In genomic region chr15:89171136-89172072, GRCh38 we compare ENCODE assay signal across 9 cellular contexts. TPM values are rescaled to one million over a fixed set of nuclear protein-coding genes. Genes with fewer than 3 reads are reported as not detected.
DNase-seq lines count a peak whose midpoint lies in the region; ATAC-seq and TF ChIP-seq lines count a peak whose summit lies in the region.
"Had no signal": no experiment of that assay in that cellular context is flagged by ENCODE, and none has a peak within 500 bp of the region (broad histone marks: within the 10 kb centered on the region; RNA-seq: fewer than 3 reads in every experiment).

No MANE protein-coding gene starts in this region.

- no peaks in the 10 kb centered on the region for H3K9me3 Mint-ChIP-seq in chondrocyte (ENCODE audit: low read depth)

- peaks cover 3% of the 10 kb centered on the region for H3K36me3 Mint-ChIP-seq in chondrocyte (ENCODE audit: low read depth)

- H3K4me1 Mint-ChIP-seq in chondrocyte (ENCODE audit: low read depth): peaks cover 26% of the 10 kb centered on the region

- H3K4me1 ChIP-seq in lung (ENCODE audit: control insufficient read depth in 2 of 2, insufficient read depth in 2 of 2, low read length in 2 of 2): peaks cover 3 to 25% of the 10 kb centered on the region in 2 donors

- H3K4me3 ChIP-seq in lung: no peak overlapping the region
- H3K4me3 ChIP-seq: BLaER1 had no signal

- H3K27ac Mint-ChIP-seq in chondrocyte (ENCODE audit: unreplicated experiment): no peak overlapping the region

- peak; percentile 0 for DNase-seq in NCI-H1105 treated with DMSO at 0.1 percent for 48 hours (lab: John Stamatoyannopoulos, UW)
- DNase-seq in NCI-H1105 (lab: John Stamatoyannopoulos, UW): no peak
- peak; percentile 92 for DNase-seq in HT-29 (ENCODE audit: low spot score)
- no peak for DNase-seq in chondrocyte (ENCODE audit: low spot score)
- DNase-seq in lung (ENCODE audit: low spot score): peak; percentile 64
- DNase-seq in GM19240 (ENCODE audit: insufficient read length, low spot score): no peak

- no peaks in the 10 kb centered on the region for H3K27me3 Mint-ChIP-seq in chondrocyte (ENCODE audit: low read depth)

- no peak overlapping the region for H3K4me3 Mint-ChIP-seq in chondrocyte (ENCODE audit: unreplicated experiment)

- TF ChIP-seq CTCF in chondrocyte (IDR thresholded peaks at IDR 0.05) (peak; percentile 82), lung (IDR thresholded peaks at IDR 0.05; ENCODE audit: control extremely low read depth, extremely low read depth) (peak; percentile 23)

- H3K27me3 ChIP-seq in lung (ENCODE audit: control insufficient read depth, insufficient read depth): no peaks in the 10 kb centered on the region
- H3K27me3 ChIP-seq: BLaER1 had no signal

- H3K27ac ChIP-seq in lung (ENCODE audit: low read depth in 1 of 2, low read length in 1 of 2): no peak overlapping the region
- H3K27ac ChIP-seq: BLaER1 had no signal

- 58 to 62% methylated on average over 12 of the region's 12 CpGs for WGBS in lung, 2 donors

- peaks cover 7 to 14% of the 10 kb centered on the region in 2 donors for H3K36me3 ChIP-seq in lung (ENCODE audit: control insufficient read depth in 2 of 2, insufficient read depth in 2 of 2, low read length in 2 of 2)

- peak; percentile 76 for ATAC-seq in SK-N-SH treated with all-trans-retinoic acid at 6 μM for 48 hours
- peak; percentile 49 for ATAC-seq in lung (ENCODE audit: insufficient read depth, low FRiP score)
- no peak for ATAC-seq in GM21717 (IDR thresholded peaks at IDR 0.05; ENCODE audit: unreplicated experiment)

- H3K9me3 ChIP-seq in lung (ENCODE audit: control insufficient read depth in 2 of 2, insufficient read depth in 1 of 2, low read length in 1 of 2): no peaks in the 10 kb centered on the region
- H3K9me3 ChIP-seq: BLaER1 had no signal

TF ChIP-seq in SK-N-SH treated with all-trans-retinoic acid at 6 μM for 48 hours, 23 proteins besides CTCF, POLR2A, EP300 and RAD21:
- TF ChIP-seq CSDC2 (CRISPR knock-in tag; IDR thresholded peaks at IDR 0.05) (no peak), PPARA (CRISPR knock-in tag; IDR thresholded peaks at IDR 0.05; ENCODE audit: borderline replicate concordance) (no peak), ESRRG (CRISPR knock-in tag; IDR thresholded peaks at IDR 0.05) (no peak), ARNTL (CRISPR knock-in tag; IDR thresholded peaks at IDR 0.05; ENCODE audit: borderline replicate concordance, low read depth) (no peak), ZNF70 (CRISPR knock-in tag; IDR thresholded peaks at IDR 0.05) (no peak), RARB (CRISPR knock-in tag; IDR thresholded peaks at IDR 0.05) (no peak), TOX (CRISPR knock-in tag; IDR thresholded peaks at IDR 0.05; ENCODE audit: borderline replicate concordance) (no peak), SNAI2 (CRISPR knock-in tag; IDR thresholded peaks at IDR 0.05) (no peak), ZNF8 (CRISPR knock-in tag; IDR thresholded peaks at IDR 0.05) (no peak), CSRNP3 (CRISPR knock-in tag; IDR thresholded peaks at IDR 0.05) (no peak), ZFP3 (CRISPR knock-in tag; IDR thresholded peaks at IDR 0.05) (no peak), ZFP30 (CRISPR knock-in tag; IDR thresholded peaks at IDR 0.05) (no peak), ISL1 (CRISPR knock-in tag; IDR thresholded peaks at IDR 0.05) (no peak), TSHZ2 (CRISPR knock-in tag; IDR thresholded peaks at IDR 0.05) (no peak), ZC3H10 (CRISPR knock-in tag; IDR thresholded peaks at IDR 0.05) (no peak), ZNF565 (CRISPR knock-in tag; conservative IDR thresholded peaks at IDR 0.05; ENCODE audit: low read depth) (no peak), OSR1 (CRISPR knock-in tag; IDR thresholded peaks at IDR 0.05) (no peak), BACH2 (CRISPR knock-in tag; IDR thresholded peaks at IDR 0.05; ENCODE audit: borderline replicate concordance) (no peak)
- TF ChIP-seq, protein P1, sequence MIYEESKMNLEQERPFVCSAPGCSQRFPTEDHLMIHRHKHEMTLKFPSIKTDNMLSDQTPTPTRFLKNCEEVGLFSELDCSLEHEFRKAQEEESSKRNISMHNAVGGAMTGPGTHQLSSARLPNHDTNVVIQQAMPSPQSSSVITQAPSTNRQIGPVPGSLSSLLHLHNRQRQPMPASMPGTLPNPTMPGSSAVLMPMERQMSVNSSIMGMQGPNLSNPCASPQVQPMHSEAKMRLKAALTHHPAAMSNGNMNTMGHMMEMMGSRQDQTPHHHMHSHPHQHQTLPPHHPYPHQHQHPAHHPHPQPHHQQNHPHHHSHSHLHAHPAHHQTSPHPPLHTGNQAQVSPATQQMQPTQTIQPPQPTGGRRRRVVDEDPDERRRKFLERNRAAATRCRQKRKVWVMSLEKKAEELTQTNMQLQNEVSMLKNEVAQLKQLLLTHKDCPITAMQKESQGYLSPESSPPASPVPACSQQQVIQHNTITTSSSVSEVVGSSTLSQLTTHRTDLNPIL (CRISPR knock-in tag; IDR thresholded peaks at IDR 0.05; ENCODE audit: low read depth): no peak
- TF ChIP-seq, protein P2, sequence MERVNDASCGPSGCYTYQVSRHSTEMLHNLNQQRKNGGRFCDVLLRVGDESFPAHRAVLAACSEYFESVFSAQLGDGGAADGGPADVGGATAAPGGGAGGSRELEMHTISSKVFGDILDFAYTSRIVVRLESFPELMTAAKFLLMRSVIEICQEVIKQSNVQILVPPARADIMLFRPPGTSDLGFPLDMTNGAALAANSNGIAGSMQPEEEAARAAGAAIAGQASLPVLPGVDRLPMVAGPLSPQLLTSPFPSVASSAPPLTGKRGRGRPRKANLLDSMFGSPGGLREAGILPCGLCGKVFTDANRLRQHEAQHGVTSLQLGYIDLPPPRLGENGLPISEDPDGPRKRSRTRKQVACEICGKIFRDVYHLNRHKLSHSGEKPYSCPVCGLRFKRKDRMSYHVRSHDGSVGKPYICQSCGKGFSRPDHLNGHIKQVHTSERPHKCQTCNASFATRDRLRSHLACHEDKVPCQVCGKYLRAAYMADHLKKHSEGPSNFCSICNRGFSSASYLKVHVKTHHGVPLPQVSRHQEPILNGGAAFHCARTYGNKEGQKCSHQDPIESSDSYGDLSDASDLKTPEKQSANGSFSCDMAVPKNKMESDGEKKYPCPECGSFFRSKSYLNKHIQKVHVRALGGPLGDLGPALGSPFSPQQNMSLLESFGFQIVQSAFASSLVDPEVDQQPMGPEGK (CRISPR knock-in tag; IDR thresholded peaks at IDR 0.05; ENCODE audit: borderline replicate concordance): no peak

RNA-seq across cellular contexts. Expression of gene RLBP1, which starts 50.0 kb away (rescaled TPM):
- total RNA-seq in HT-29 (2014; rRNA removed; shearing (Covaris generic)): 0.18 TPM in 1 of 2 replicates, not detected in the other
- total RNA-seq in chondrocyte (not detected in 3 replicates), lung (not detected)
- not detected for polyA plus RNA-seq in lung

Comparison
In these comparisons a context has a peak if more than half of its experiments do, and no peak if none do; other contexts are left out.
1. DNase-seq: peak in NCI-H1105 treated with DMSO at 0.1 percent for 48 hours (single experiment), HT-29 (single experiment) and lung (single experiment); none in NCI-H1105 (single experiment), chondrocyte (single experiment) and GM19240 (single experiment).